Comparison of ENCODE assay signal across 11 cellular contexts in the genomic region with DNA sequence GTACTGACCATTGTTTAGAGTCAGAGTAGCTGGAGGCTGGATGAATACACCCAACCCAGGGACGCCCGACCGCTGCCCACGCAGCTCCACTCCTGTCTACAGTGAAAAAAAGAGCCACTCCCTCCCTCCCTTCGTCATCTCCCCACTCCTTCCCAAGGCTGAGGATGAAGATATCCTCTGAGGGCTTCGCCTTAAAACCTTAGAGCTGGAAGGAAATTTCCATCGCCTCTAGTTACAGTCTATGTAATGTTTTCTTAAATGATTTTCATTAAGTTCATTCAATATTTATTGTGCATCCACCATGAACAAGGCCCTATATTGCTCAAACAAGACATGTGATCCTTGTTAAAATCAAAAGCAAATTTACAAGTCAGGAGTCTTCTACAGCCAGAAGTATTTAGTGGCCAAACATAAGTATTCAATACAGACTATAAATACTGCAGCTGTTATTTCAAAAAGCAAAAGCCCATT. TPM values are rescaled to one million over a fixed set of nuclear protein-coding genes. Genes with fewer than 3 reads are reported as not detected.
DNase-seq lines count a peak whose midpoint lies in the region; ATAC-seq, FAIRE-seq and TF ChIP-seq lines count a peak whose summit lies in the region.
"Had no signal": no experiment of that assay in that cellular context is flagged by ENCODE, and none has a peak within 500 bp of the region (broad histone marks: within the 10 kb centered on the region; RNA-seq: fewer than 3 reads in every experiment).

No MANE protein-coding gene starts in this region.

- DNase-seq in activated CD8-positive, alpha-beta T cell treated with anti-CD3 and anti-CD28 coated beads, Interleukin-2, amount 10 ng/mL, durations not matched to agents 7 days and 5 days = no peak
- no peak for DNase-seq in activated CD8-positive, alpha-beta T cell treated with anti-CD3 and anti-CD28 coated beads for 36 hours
- DNase-seq in MM.1S (no peak), epidermal melanocyte (ENCODE audit: insufficient read length, low spot score) (peak; percentile 69), sciatic nerve (ENCODE audit: low spot score) (no peak), pancreas (no peak)
- DNase-seq: left lung had no signal

- H3K9me2 ChIP-seq in MM.1S (replicated peaks; ENCODE audit: insufficient read depth, low read length) = no peaks in the 10 kb centered on the region

- no peak overlapping the region for H3K27ac ChIP-seq in MM.1S (ENCODE audit: low read length)
- no peak overlapping the region for H3K27ac ChIP-seq in pancreas
- H3K27ac ChIP-seq: hepatocyte, left lung had no signal

- no peak for TF ChIP-seq CTCF in activated CD8-positive, alpha-beta T cell treated with anti-CD3 and anti-CD28 coated beads for 36 hours (IDR thresholded peaks at IDR 0.05)
- TF ChIP-seq CTCF in MM.1S (IDR thresholded peaks at IDR 0.05; ENCODE audit: low read length) (no peak), pancreas (IDR thresholded peaks at IDR 0.05) (no peak)

- intact Hi-C loops in activated CD8-positive, alpha-beta T cell treated with anti-CD3 and anti-CD28 coated beads for 36 hours (cut with micrococcal nuclease) = no loop called here
- intact Hi-C loops in sciatic nerve (cut with DNase I) = no loop called here
- intact Hi-C loops in pancreas (cut with DNase I) = no loop called here

- H3K9me3 ChIP-seq in MM.1S (replicated peaks; ENCODE audit: insufficient read depth, low read length) (no peaks in the 10 kb centered on the region), pancreas (no peaks in the 10 kb centered on the region)
- H3K9me3 ChIP-seq: A549, left lung had no signal

- H4K20me1 ChIP-seq in MM.1S (ENCODE audit: insufficient read depth, low read length) = no peaks in the 10 kb centered on the region

- H3K27me3 ChIP-seq in MM.1S (replicated peaks; ENCODE audit: insufficient read depth, low read length) (no peaks in the 10 kb centered on the region), pancreas (peaks cover 0 to 12% (median 3%) of the 10 kb centered on the region in 4 donors)

- POLR2A ChIA-PET in activated CD8-positive, alpha-beta T cell treated with anti-CD3 and anti-CD28 coated beads, Interleukin-2, amount 10 ng/mL, durations not matched to agents 7 days and 5 days (lab: Charles Lee) = no interaction called here
- POLR2A ChIA-PET in activated CD8-positive, alpha-beta T cell treated with anti-CD3 and anti-CD28 coated beads for 36 hours (lab: Charles Lee) = interaction anchor here (0.8 to 2.0 kb wide), 3 partner anchors 13 to 19 kb away, joined by 4 to 5 read pairs (median 4); no protein-coding TSS in a partner anchor

- 0 out of 2 replicates have a peak overlapping the region, but pooled peaks have one; percentile 65 for H2AFZ ChIP-seq in MM.1S (ENCODE audit: low read length)

- no peak for ATAC-seq in activated CD8-positive, alpha-beta T cell treated with anti-CD3 and anti-CD28 coated beads, Interleukin-2, amount 10 ng/mL, durations not matched to agents 7 days and 5 days
- no peak for ATAC-seq in activated CD8-positive, alpha-beta T cell treated with anti-CD3 and anti-CD28 coated beads for 36 hours
- ATAC-seq in sciatic nerve (peak; percentile 67), GM18517 (IDR thresholded peaks at IDR 0.05; ENCODE audit: unreplicated experiment) (no peak), HG03097 (IDR thresholded peaks at IDR 0.05; ENCODE audit: low FRiP score, unreplicated experiment) (no peak), pancreas (no peak)

- no peaks in the 10 kb centered on the region for H3K9me3 Mint-ChIP-seq in activated CD8-positive, alpha-beta T cell treated with anti-CD3 and anti-CD28 coated beads, Interleukin-2, amount 10 ng/mL, durations not matched to agents 7 days and 5 days (ENCODE audit: insufficient read depth)
- no peaks in the 10 kb centered on the region for H3K9me3 Mint-ChIP-seq in activated CD8-positive, alpha-beta T cell treated with anti-CD3 and anti-CD28 coated beads for 36 hours

- no peak overlapping the region for H3K27ac Mint-ChIP-seq in activated CD8-positive, alpha-beta T cell treated with anti-CD3 and anti-CD28 coated beads, Interleukin-2, amount 10 ng/mL, durations not matched to agents 7 days and 5 days
- H3K27ac Mint-ChIP-seq in activated CD8-positive, alpha-beta T cell treated with anti-CD3 and anti-CD28 coated beads for 36 hours = no peak overlapping the region

- no peak overlapping the region for H3K9ac ChIP-seq in MM.1S (ENCODE audit: low read length)

- H3K4me2 ChIP-seq in MM.1S (ENCODE audit: low read depth, low read length) = peak overlapping the region; percentile 67; the same call in 1 of the 2 replicates

- CTCF ChIA-PET in activated CD8-positive, alpha-beta T cell treated with anti-CD3 and anti-CD28 coated beads, Interleukin-2, amount 10 ng/mL, durations not matched to agents 7 days and 5 days (lab: Charles Lee) = interaction anchor here (0.5 to 22.1 kb wide), 20 partner anchors 9 to 208 kb away, joined by 3 to 442 read pairs (median 6); no protein-coding TSS in a partner anchor
- CTCF ChIA-PET in activated CD8-positive, alpha-beta T cell treated with anti-CD3 and anti-CD28 coated beads for 36 hours (lab: Charles Lee) = interaction anchor here (0.7 to 8.6 kb wide), 34 partner anchors 11 to 448 kb away, joined by 3 to 166 read pairs (median 6); a partner anchor contains a TSS

- H3K27me3 Mint-ChIP-seq in activated CD8-positive, alpha-beta T cell treated with anti-CD3 and anti-CD28 coated beads, Interleukin-2, amount 10 ng/mL, durations not matched to agents 7 days and 5 days (ENCODE audit: low read depth) = peaks cover 39% of the 10 kb centered on the region
- H3K27me3 Mint-ChIP-seq in activated CD8-positive, alpha-beta T cell treated with anti-CD3 and anti-CD28 coated beads for 36 hours = peaks cover 24% of the 10 kb centered on the region

- H3K36me3 ChIP-seq in MM.1S (replicated peaks; ENCODE audit: insufficient read depth, low read length) = no peaks in the 10 kb centered on the region
- H3K36me3 ChIP-seq in pancreas = no peaks in the 10 kb centered on the region
- H3K36me3 ChIP-seq: left lung had no signal

- no peak for FAIRE-seq in pancreas (lab: Jason Lieb, UNC)
- FAIRE-seq: A549 had no signal

- H3K4me1 ChIP-seq in MM.1S (ENCODE audit: low read length) = no peaks in the 10 kb centered on the region
- H3K4me1 ChIP-seq in pancreas = no peaks in the 10 kb centered on the region
- H3K4me1 ChIP-seq: A549 had no signal

- WGBS in pancreas, 2 donors = 63 to 74% methylated on average over 7 of the region's 7 CpGs

- no peaks in the 10 kb centered on the region for H3F3A ChIP-seq in MM.1S (ENCODE audit: insufficient read depth, low read length)

- no peaks in the 10 kb centered on the region for H3K36me3 Mint-ChIP-seq in activated CD8-positive, alpha-beta T cell treated with anti-CD3 and anti-CD28 coated beads, Interleukin-2, amount 10 ng/mL, durations not matched to agents 7 days and 5 days (ENCODE audit: low read depth)
- no peaks in the 10 kb centered on the region for H3K36me3 Mint-ChIP-seq in activated CD8-positive, alpha-beta T cell treated with anti-CD3 and anti-CD28 coated beads for 36 hours (ENCODE audit: low read depth)

- H3K4me3 Mint-ChIP-seq in activated CD8-positive, alpha-beta T cell treated with anti-CD3 and anti-CD28 coated beads, Interleukin-2, amount 10 ng/mL, durations not matched to agents 7 days and 5 days = peak overlapping the region; percentile 19
- no peak overlapping the region for H3K4me3 Mint-ChIP-seq in activated CD8-positive, alpha-beta T cell treated with anti-CD3 and anti-CD28 coated beads for 36 hours

- H3K4me1 Mint-ChIP-seq in activated CD8-positive, alpha-beta T cell treated with anti-CD3 and anti-CD28 coated beads, Interleukin-2, amount 10 ng/mL, durations not matched to agents 7 days and 5 days (ENCODE audit: low read depth) = peaks cover 25% of the 10 kb centered on the region
- H3K4me1 Mint-ChIP-seq in activated CD8-positive, alpha-beta T cell treated with anti-CD3 and anti-CD28 coated beads for 36 hours (ENCODE audit: low read depth) = peaks cover 13% of the 10 kb centered on the region

- no peaks in the 10 kb centered on the region for H3K79me2 ChIP-seq in MM.1S (ENCODE audit: low read length)
- H3K79me2 ChIP-seq: hepatocyte had no signal

- H3K4me3 ChIP-seq in MM.1S (ENCODE audit: low read length) (no peak overlapping the region), pancreas (no peak overlapping the region)

RNA-seq across cellular contexts. Expression of a gene that starts 11.3 kb away (rescaled TPM):
- under 1 TPM; 0.70 to 0.71 TPM for total RNA-seq in activated CD8-positive, alpha-beta T cell treated with anti-CD3 and anti-CD28 coated beads, Interleukin-2, amount 10 ng/mL, durations not matched to agents 7 days and 5 days
- 1 to 10 TPM in 1 of 2 experiments, under 1 TPM in 1; 0.34 to 1.2 TPM for total RNA-seq in activated CD8-positive, alpha-beta T cell treated with anti-CD3 and anti-CD28 coated beads for 36 hours
- total RNA-seq in sciatic nerve (3.1 TPM), pancreas (1 to 10 TPM in 3 of 6 donors, under 1 TPM in 3; 0.23 to 1.3 (median 0.84) TPM)
- polyA plus RNA-seq in pancreas = 1 to 10 TPM in 1 of 2 donors, under 1 TPM in 1; 0.57 to 2.8 TPM
